In the genomic region with DNA sequence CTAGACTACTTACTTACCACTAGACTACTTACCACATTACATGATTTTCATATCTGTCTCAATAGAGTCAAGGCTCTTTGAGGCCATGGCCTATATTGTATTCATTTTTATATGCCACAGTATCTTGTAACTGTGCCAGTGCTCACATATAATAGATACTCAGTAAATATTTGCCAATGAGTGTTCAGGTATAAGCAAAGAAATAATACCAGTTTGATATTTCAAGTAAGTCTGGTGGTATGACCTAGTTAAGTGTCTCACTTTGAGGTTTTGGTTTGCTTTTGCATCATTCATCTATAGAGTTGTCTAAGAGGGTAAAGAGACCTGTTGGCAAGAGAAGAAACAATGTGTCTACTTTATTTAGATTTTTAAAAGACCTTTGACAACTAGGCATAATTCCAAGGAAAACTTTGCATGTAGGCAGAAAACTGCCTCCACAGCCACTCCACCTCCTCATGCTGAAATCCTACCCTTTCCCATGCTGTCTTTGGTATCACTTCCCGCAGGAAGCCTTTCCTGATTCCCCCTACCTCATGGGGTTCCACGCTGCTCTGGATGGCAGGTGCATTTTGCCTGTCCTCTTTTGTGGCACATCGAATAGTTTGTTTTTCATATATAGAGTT, we compare ENCODE assay signal across 33 cellular contexts.
DNase-seq lines count a peak whose midpoint lies in the region; ATAC-seq and TF ChIP-seq lines count a peak whose summit lies in the region.
"Had no signal": no experiment of that assay in that cellular context is flagged by ENCODE, and none has a peak within 500 bp of the region (broad histone marks: within the 10 kb centered on the region; RNA-seq: fewer than 3 reads in every experiment).

No MANE protein-coding gene starts in this region.

- intact Hi-C loops in left lung (cut with DNase I): no loop called here

- H3K4me3 Mint-ChIP-seq in stimulated activated effector memory CD8-positive, alpha-beta T cell treated with anti-CD3 and anti-CD28 coated beads, Interleukin-12 subunit alpha, Interleukin-12 subunit beta, amount 100 ng/mL, for 72 hours: no peak overlapping the region
- H3K4me3 Mint-ChIP-seq: activated CD4-positive, alpha-beta T cell treated with anti-CD3 and anti-CD28 coated beads for 36 hours; activated naive CD8-positive, alpha-beta T cell treated with anti-CD3 and anti-CD28 coated beads for 36 hours; CD4-positive, alpha-beta T cell; effector memory CD8-positive, alpha-beta T cell; immature natural killer cell; neural progenitor cell; stimulated activated naive CD8-positive, alpha-beta T cell treated with anti-CD3 and anti-CD28 coated beads, Interleukin-15, amount 100 ng/mL, for 72 hours had no signal

- peaks cover 0 to 5% of the 10 kb centered on the region in 2 donors for H3K27me3 ChIP-seq in left lung
- H3K27me3 ChIP-seq: neural progenitor cell, Peyer's patch, SJCRH30, uterus had no signal

- no peak overlapping the region for H3K27ac ChIP-seq in left lung
- H3K27ac ChIP-seq: neural progenitor cell, parathyroid adenoma, SJCRH30, skin epidermis, uterus had no signal

- H3K4me1 ChIP-seq in left lung: no peaks in the 10 kb centered on the region
- H3K4me1 ChIP-seq: parathyroid adenoma, Peyer's patch, uterus had no signal

- no peak overlapping the region for H3K4me3 ChIP-seq in left lung
- H3K4me3 ChIP-seq: GM12878, neural progenitor cell, Peyer's patch, SJCRH30, skin epidermis, uterus had no signal

- H3K27ac Mint-ChIP-seq in stimulated activated effector memory CD8-positive, alpha-beta T cell treated with anti-CD3 and anti-CD28 coated beads, Interleukin-12 subunit alpha, Interleukin-12 subunit beta, amount 100 ng/mL, for 72 hours: no peak overlapping the region
- H3K27ac Mint-ChIP-seq: activated CD4-positive, alpha-beta T cell treated with anti-CD3 and anti-CD28 coated beads for 36 hours; activated naive CD8-positive, alpha-beta T cell treated with anti-CD3 and anti-CD28 coated beads for 36 hours; CD4-positive, alpha-beta T cell; effector memory CD8-positive, alpha-beta T cell; immature natural killer cell; neural progenitor cell; stimulated activated naive CD8-positive, alpha-beta T cell treated with anti-CD3 and anti-CD28 coated beads, Interleukin-15, amount 100 ng/mL, for 72 hours had no signal

- no peak for TF ChIP-seq CTCF in left lung (IDR thresholded peaks at IDR 0.05)

- H3K36me3 ChIP-seq in left lung: no peaks in the 10 kb centered on the region
- H3K36me3 ChIP-seq: neural progenitor cell, Peyer's patch, SJCRH30, uterus had no signal

- no peaks in the 10 kb centered on the region for H3K4me1 Mint-ChIP-seq in stimulated activated effector memory CD8-positive, alpha-beta T cell treated with anti-CD3 and anti-CD28 coated beads, Interleukin-12 subunit alpha, Interleukin-12 subunit beta, amount 100 ng/mL, for 72 hours
- H3K4me1 Mint-ChIP-seq: activated CD4-positive, alpha-beta T cell treated with anti-CD3 and anti-CD28 coated beads for 36 hours; stimulated activated naive CD8-positive, alpha-beta T cell treated with anti-CD3 and anti-CD28 coated beads, Interleukin-15, amount 100 ng/mL, for 72 hours had no signal

- H3K36me3 Mint-ChIP-seq in stimulated activated effector memory CD8-positive, alpha-beta T cell treated with anti-CD3 and anti-CD28 coated beads, Interleukin-12 subunit alpha, Interleukin-12 subunit beta, amount 100 ng/mL, for 72 hours: no peaks in the 10 kb centered on the region
- H3K36me3 Mint-ChIP-seq: activated naive CD8-positive, alpha-beta T cell treated with anti-CD3 and anti-CD28 coated beads for 36 hours; immature natural killer cell; neural progenitor cell had no signal

- H3K9me3 Mint-ChIP-seq in stimulated activated effector memory CD8-positive, alpha-beta T cell treated with anti-CD3 and anti-CD28 coated beads, Interleukin-12 subunit alpha, Interleukin-12 subunit beta, amount 100 ng/mL, for 72 hours: no peaks in the 10 kb centered on the region
- H3K9me3 Mint-ChIP-seq: activated naive CD8-positive, alpha-beta T cell treated with anti-CD3 and anti-CD28 coated beads for 36 hours; CD4-positive, alpha-beta T cell; effector memory CD8-positive, alpha-beta T cell; immature natural killer cell; neural progenitor cell; stimulated activated naive CD8-positive, alpha-beta T cell treated with anti-CD3 and anti-CD28 coated beads, Interleukin-15, amount 100 ng/mL, for 72 hours had no signal

- no peaks in the 10 kb centered on the region for H3K9me3 ChIP-seq in left lung
- H3K9me3 ChIP-seq: Peyer's patch, SJCRH30, uterus had no signal

- ATAC-seq in left lung (peak; percentile 43), GM18861 (IDR thresholded peaks at IDR 0.05; ENCODE audit: unreplicated experiment) (no peak)
- no peak for ATAC-seq in stimulated activated effector memory CD8-positive, alpha-beta T cell treated with anti-CD3 and anti-CD28 coated beads, Interleukin-12 subunit alpha, Interleukin-12 subunit beta, amount 100 ng/mL, for 72 hours
- ATAC-seq: activated CD4-positive, alpha-beta T cell treated with anti-CD3 and anti-CD28 coated beads for 36 hours; effector memory CD8-positive, alpha-beta T cell; GM12878; stimulated activated naive CD8-positive, alpha-beta T cell treated with anti-CD3 and anti-CD28 coated beads, Interleukin-15, amount 100 ng/mL, for 72 hours had no signal

- DNase-seq in NCI-H146 (lab: John Stamatoyannopoulos, UW) (peak; percentile 61), NCI-H146 treated with DMSO at 0.1 percent for 48 hours (lab: John Stamatoyannopoulos, UW; ENCODE audit: unreplicated experiment) (no peak), NCI-H1092 (lab: John Stamatoyannopoulos, UW) (peak; percentile 55), SHP77 (lab: John Stamatoyannopoulos, UW) (peak; percentile 10 to 43), left lung (no peak)
- no peak for DNase-seq in stimulated activated CD4-positive, alpha-beta T cell treated with anti-CD3 and anti-CD28 coated beads, Interleukin-2, amount 100 ng/mL, for 48 hours
- DNase-seq in stimulated activated effector memory CD8-positive, alpha-beta T cell treated with anti-CD3 and anti-CD28 coated beads, Interleukin-12 subunit alpha, Interleukin-12 subunit beta, amount 100 ng/mL, for 72 hours (ENCODE audit: low spot score in 2 of 2): no peak
- DNase-seq: activated CD4-positive, alpha-beta T cell treated with anti-CD3 and anti-CD28 coated beads for 36 hours; activated CD8-positive, alpha-beta memory T cell treated with anti-CD3 and anti-CD28 coated beads for 24 hours; activated naive CD8-positive, alpha-beta T cell treated with anti-CD3 and anti-CD28 coated beads for 36 hours; activated T-cell treated with anti-CD3 and anti-CD28 coated beads for 4 hours; anterior cingulate cortex; CD4-positive, alpha-beta T cell; cortex of kidney; effector memory CD8-positive, alpha-beta T cell; erythroblast; H7; immature natural killer cell; mesendoderm; NCI-H526 treated with DMSO at 0.1 percent for 48 hours; Peyer's patch; retina; SJCRH30; stimulated activated CD8-positive, alpha-beta memory T cell treated with anti-CD3 and anti-CD28 coated beads, Interleukin-4, amount 100 ng/mL, for 48 hours; stimulated activated naive CD8-positive, alpha-beta T cell treated with anti-CD3 and anti-CD28 coated beads, Interleukin-15, amount 100 ng/mL, for 72 hours; SW 1271; T-helper 9 cell; uterus had no signal

Comparison
In these comparisons a context has a peak if more than half of its experiments do, and no peak if none do; other contexts are left out.
1. DNase-seq: peak in NCI-H146 (single experiment), NCI-H1092 (single experiment) and SHP77 (2 of 2); none in NCI-H146 treated with DMSO at 0.1 percent for 48 hours (single experiment), left lung (0 of 2), stimulated activated CD4-positive, alpha-beta T cell treated with anti-CD3 and anti-CD28 coated beads, Interleukin-2, amount 100 ng/mL, for 48 hours (0 of 2) and stimulated activated effector memory CD8-positive, alpha-beta T cell treated with anti-CD3 and anti-CD28 coated beads, Interleukin-12 subunit alpha, Interleukin-12 subunit beta, amount 100 ng/mL, for 72 hours (0 of 2).